Comparison of ENCODE assay signal across 19 cellular contexts in genomic region chr12:107365703-107366102, GRCh38.
DNase-seq lines count a peak whose midpoint lies in the region; ATAC-seq and TF ChIP-seq lines count a peak whose summit lies in the region.
"Had no signal": no experiment of that assay in that cellular context is flagged by ENCODE, and none has a peak within 500 bp of the region (broad histone marks: within the 10 kb centered on the region; RNA-seq: fewer than 3 reads in every experiment).

No MANE protein-coding gene starts in this region.

- H3K27me3 Mint-ChIP-seq in WTC11 (ENCODE audit: low read depth), result no peaks in the 10 kb centered on the region; the same call in 1 of the 2 replicates

- H4K8ac ChIP-seq in neuronal stem cell (ENCODE audit: low read depth, low read length), result no peak overlapping the region

- H2BK15ac ChIP-seq in neuronal stem cell (ENCODE audit: low read length), result no peak overlapping the region

- H2BK12ac ChIP-seq in neuronal stem cell (ENCODE audit: low read length), result no peak overlapping the region

- H4K20me1 ChIP-seq in OCI-LY7 (ENCODE audit: insufficient read depth, low read length), result no peaks in the 10 kb centered on the region
- H4K20me1 ChIP-seq: BLaER1 had no signal

- H3K9me2 ChIP-seq in OCI-LY7 (ENCODE audit: insufficient read depth, low read length), result no peaks in the 10 kb centered on the region

- no peaks in the 10 kb centered on the region for H3K36me3 ChIP-seq in HEK293 (ENCODE audit: control insufficient read depth in 2 of 2, insufficient read depth in 1 of 2, low read length in 2 of 2)
- peaks cover 0 to 3% of the 10 kb centered on the region in 2 donors for H3K36me3 ChIP-seq in neuronal stem cell (replicated peaks in 1 of 2; ENCODE audit: control insufficient read depth in 2 of 2, insufficient read depth in 2 of 2, low read length in 2 of 2)
- no peaks in the 10 kb centered on the region for H3K36me3 ChIP-seq in OCI-LY7 (ENCODE audit: insufficient read depth, low read length)
- H3K36me3 ChIP-seq: BLaER1 had no signal

- POLR2A ChIA-PET in HEK293 (lab: Yijun Ruan, JAX) (no interaction called here), WTC11 (lab: Charles Lee) (no interaction called here), OCI-LY7 (lab: Charles Lee) (interaction anchor here (1.5 kb wide), 1 partner anchor 10 kb away, joined by 3 read pairs; no protein-coding TSS in a partner anchor)

- H3K4me1 ChIP-seq in HEK293 (ENCODE audit: control insufficient read depth, insufficient read depth, low read length), result no peaks in the 10 kb centered on the region
- peaks cover 13 to 14% of the 10 kb centered on the region in 2 donors for H3K4me1 ChIP-seq in neuronal stem cell (ENCODE audit: control insufficient read depth in 2 of 2, insufficient read depth in 1 of 2, low read depth in 1 of 2, low read length in 2 of 2)
- H3K4me1 ChIP-seq in OCI-LY7 (ENCODE audit: insufficient read depth, low read length, poor library complexity, severe bottlenecking), result no peaks in the 10 kb centered on the region
- H3K4me1 ChIP-seq: Caco-2 had no signal

- H3K18ac ChIP-seq in neuronal stem cell (ENCODE audit: low read length), result peak overlapping the region; percentile 32

- CTCF ChIA-PET in HEK293 (lab: Yijun Ruan, JAX) (no interaction called here), WTC11 (lab: Charles Lee) (no interaction called here), OCI-LY7 (lab: Charles Lee; ENCODE audit: unreplicated experiment) (no interaction called here)

- no peaks in the 10 kb centered on the region for H3K9me3 ChIP-seq in HEK293 (ENCODE audit: control insufficient read depth, insufficient read depth, low read depth, low read length)
- H3K9me3 ChIP-seq in neuronal stem cell (replicated peaks in 1 of 2; ENCODE audit: control insufficient read depth in 2 of 2, insufficient read depth in 1 of 2, low read depth in 1 of 2, low read length in 2 of 2), result no peaks in the 10 kb centered on the region
- no peaks in the 10 kb centered on the region for H3K9me3 ChIP-seq in OCI-LY7 (ENCODE audit: low read length)
- H3K9me3 ChIP-seq: BLaER1, Caco-2 had no signal

- H3K4me3 ChIP-seq in HEK293 (ENCODE audit: low read depth, low read length) (no peak overlapping the region), neuronal stem cell (ENCODE audit: low read length in 2 of 2) (no peak overlapping the region), OCI-LY7 (ENCODE audit: low read depth, low read length, poor library complexity, severe bottlenecking) (no peak overlapping the region)
- H3K4me3 ChIP-seq: BLaER1, GM23338 had no signal

- no peak for ATAC-seq in WTC11
- peak; percentile 25 for ATAC-seq in esophagus mucosa
- ATAC-seq: CD8-positive, alpha-beta T cell; GM23338; HCT116 had no signal

- DNase-seq in WTC11 (ENCODE audit: low spot score) (no peak), neuronal stem cell (ENCODE audit: low spot score) (no peak), OCI-LY7 (ENCODE audit: low spot score) (no peak), NCI-H2029 treated with DMSO at 0.1 percent for 48 hours (lab: John Stamatoyannopoulos, UW) (no peak)
- no peak for DNase-seq in stimulated activated CD4-positive, alpha-beta T cell treated with anti-CD3 and anti-CD28 coated beads, Interleukin-4, amount 100 ng/mL, for 1 hour
- DNase-seq: Caco-2; CD4-positive, CD25-positive, alpha-beta regulatory T cell; CD8-positive, alpha-beta T cell; DMS153; DND-41; H9; HFFc6 had no signal

- H3K14ac ChIP-seq in neuronal stem cell (ENCODE audit: low read length), result no peak overlapping the region

- no peak overlapping the region for H3K27ac Mint-ChIP-seq in WTC11
- H3K27ac Mint-ChIP-seq: B cell; CD8-positive, alpha-beta T cell; GM23338; H9; HFFc6 had no signal

- H2AFZ ChIP-seq in neuronal stem cell (ENCODE audit: low read length) (no peak overlapping the region), OCI-LY7 (ENCODE audit: low read length) (no peak overlapping the region)
- H2AFZ ChIP-seq: GM23338 had no signal

- no peak overlapping the region for H3K4me3 Mint-ChIP-seq in WTC11
- H3K4me3 Mint-ChIP-seq: B cell; CD4-positive, CD25-positive, alpha-beta regulatory T cell; CD8-positive, alpha-beta T cell; GM23338; H9; HFFc6 had no signal

- H2BK120ac ChIP-seq in neuronal stem cell (ENCODE audit: low read depth, low read length), result no peak overlapping the region

- H3K23ac ChIP-seq in neuronal stem cell (ENCODE audit: low read depth, low read length, poor library complexity), result no peak overlapping the region

- no peak for TF ChIP-seq CTCF in HEK293 (tag by site-specific recombination; IDR thresholded peaks at IDR 0.05)
- TF ChIP-seq CTCF in WTC11 (IDR thresholded peaks at IDR 0.05), result no peak
- no peak for TF ChIP-seq CTCF in OCI-LY7 (conservative IDR thresholded peaks at IDR 0.05; ENCODE audit: low read length)

- no peak overlapping the region for H3K9ac ChIP-seq in neuronal stem cell (ENCODE audit: low read depth, low read length, poor library complexity)
- H3K9ac ChIP-seq: BLaER1 had no signal

- peaks cover 25% of the 10 kb centered on the region for H3K4me1 Mint-ChIP-seq in WTC11
- H3K4me1 Mint-ChIP-seq: GM23338 had no signal

- no peaks in the 10 kb centered on the region for H3K27me3 ChIP-seq in neuronal stem cell (ENCODE audit: control insufficient read depth in 3 of 3, insufficient read depth in 3 of 3, low read depth in 1 of 3, low read length in 3 of 3)
- H3K27me3 ChIP-seq: BLaER1 had no signal

- BruUV-seq in OCI-LY7 (replicated peaks; lab: Mats Ljungman, UMichigan), result no TSS peak

- WGBS in neuronal stem cell (ENCODE audit: extremely low coverage in 2 of 2, insufficient read length in 2 of 2, insufficient replicate concordance in 1 of 2), 2 donors, result no CpG with 5 or more reads among the region's 3 CpGs

- H3K4me2 ChIP-seq in neuronal stem cell (ENCODE audit: insufficient read depth, low read length, poor library complexity, severe bottlenecking), result no peak overlapping the region
- no peak overlapping the region for H3K4me2 ChIP-seq in OCI-LY7 (ENCODE audit: low read length)
- H3K4me2 ChIP-seq: BLaER1, GM23338 had no signal

- H3K79me2 ChIP-seq in OCI-LY7 (ENCODE audit: insufficient read depth, low read depth, low read length), result no peaks in the 10 kb centered on the region

- H3K4ac ChIP-seq in neuronal stem cell (ENCODE audit: low read length), result no peak overlapping the region

- intact Hi-C loops in OCI-LY7 (cut with micrococcal nuclease; ENCODE audit: unreplicated experiment), result no loop called here

- H2BK5ac ChIP-seq in neuronal stem cell (ENCODE audit: low read length), result no peak overlapping the region

- H3K79me1 ChIP-seq in neuronal stem cell (ENCODE audit: low read depth, low read length), result no peaks in the 10 kb centered on the region

- no peak overlapping the region for H4K91ac ChIP-seq in neuronal stem cell (ENCODE audit: low read depth, low read length, poor library complexity)

- no peaks in the 10 kb centered on the region for H3K36me3 Mint-ChIP-seq in WTC11
- H3K36me3 Mint-ChIP-seq: CD4-positive, CD25-positive, alpha-beta regulatory T cell; CD8-positive, alpha-beta T cell had no signal

- H3K27ac ChIP-seq in HEK293 (ENCODE audit: extremely low read depth, low read depth, low read length), result no peak overlapping the region
- H3K27ac ChIP-seq in neuronal stem cell (replicated peaks; ENCODE audit: low read length), result no peak overlapping the region
- no peak overlapping the region for H3K27ac ChIP-seq in OCI-LY7 (ENCODE audit: low read depth, low read length, poor library complexity, severe bottlenecking)
- H3K27ac ChIP-seq: BLaER1, C4-2B had no signal

- peaks cover 3% of the 10 kb centered on the region; the same call in 1 of the 2 replicates for H3K9me3 Mint-ChIP-seq in WTC11
- H3K9me3 Mint-ChIP-seq: CD4-positive, CD25-positive, alpha-beta regulatory T cell; CD8-positive, alpha-beta T cell; GM23338; H9 had no signal

- H2AK5ac ChIP-seq in neuronal stem cell (ENCODE audit: low read depth, low read length), result no peak overlapping the region

TF ChIP-seq in HEK293, 187 proteins besides CTCF, POLR2A, EP300 and RAD21 (continues in another document):
- TF ChIP-seq ZNF138 (tag by site-specific recombination; IDR thresholded peaks at IDR 0.05; ENCODE audit: borderline replicate concordance), result no peak
- no peak for TF ChIP-seq ZNF292 (tag by site-specific recombination; IDR thresholded peaks at IDR 0.05; ENCODE audit: borderline replicate concordance, low read depth)

TF ChIP-seq in WTC11, 78 proteins besides CTCF, POLR2A, EP300 and RAD21:
- TF ChIP-seq FOXK1 (CRISPR knock-in tag; IDR thresholded peaks at IDR 0.05) (no peak), ZNF423 (CRISPR knock-in tag; IDR thresholded peaks at IDR 0.05) (0 out of 2 replicates have a peak, but pooled peaks have one; percentile 15)
TF ChIP-seq in WTC11: peak in this region for 1.

Comparison
In these comparisons a context has a peak if more than half of its experiments do, and no peak if none do; other contexts are left out.
1. Of the 8 proteins assayed by ChIP-seq in both HEK293 and WTC11: peak only in HEK293: none; only in WTC11: ZNF423; in both: none; in neither: 7.